ENCODE assay signal across 15 cellular contexts in genomic region chr19:41194157-41194552, GRCh38. TPM values are rescaled to one million over a fixed set of nuclear protein-coding genes. Genes with fewer than 3 reads are reported as not detected.
DNase-seq lines count a peak whose midpoint lies in the region; ATAC-seq, FAIRE-seq and TF ChIP-seq lines count a peak whose summit lies in the region.
"Had no signal": no experiment of that assay in that cellular context is flagged by ENCODE, and none has a peak within 500 bp of the region (broad histone marks: within the 10 kb centered on the region; RNA-seq: fewer than 3 reads in every experiment).

No MANE protein-coding gene starts in this region.

- no peak for TF ChIP-seq CTCF in Calu3 (IDR thresholded peaks at IDR 0.05; ENCODE audit: unreplicated experiment)
- TF ChIP-seq CTCF in Loucy (conservative IDR thresholded peaks at IDR 0.05; ENCODE audit: low read length): no peak
- TF ChIP-seq CTCF in K562 (IDR thresholded peaks at IDR 0.05 in 2 of 3, conservative IDR thresholded peaks at IDR 0.05 in 1 of 3; ENCODE audit: insufficient read depth in 2 of 3, low read depth in 1 of 3, low read length in 3 of 3): no peak
- no peak for TF ChIP-seq CTCF in osteocyte (IDR thresholded peaks at IDR 0.05)

- no peak for TF ChIP-seq EP300 in K562 (IDR thresholded peaks at IDR 0.05; ENCODE audit: low read length)

- in situ Hi-C loops in K562 (cut with MboI): no loop called here

- H3K9ac ChIP-seq in Loucy (ENCODE audit: low read depth, low read length, poor library complexity, severe bottlenecking) (no peak overlapping the region), K562 (ENCODE audit: insufficient read depth in 1 of 2, low read depth in 2 of 2, low read length in 2 of 2) (no peak overlapping the region; a peak in 1 of 4 replicates)

- H3K4me2 ChIP-seq in Loucy (ENCODE audit: low read depth, low read length, poor library complexity, severe bottlenecking) (no peak overlapping the region), K562 (ENCODE audit: insufficient read depth, low read length) (no peak overlapping the region)

- POLR2A ChIA-PET in K562 (lab: Yijun Ruan, JAX): interaction anchor here (0.6 to 0.9 kb wide), 3 partner anchors 22 to 370 kb away, joined by 3 read pairs; no protein-coding TSS in a partner anchor

- 24% methylated on average over 4 of the region's 6 CpGs for WGBS in K562 (ENCODE audit: insufficient coverage, low coverage, missing lambda C conversion rate)

- no peak for FAIRE-seq in K562 (lab: Jason Lieb, UNC)

- intact Hi-C loops in Calu3 (cut with micrococcal nuclease; ENCODE audit: unreplicated experiment) (no loop called here), K562 (cut with micrococcal nuclease) (no loop called here)

- H4K20me1 ChIP-seq in Loucy (ENCODE audit: insufficient read depth, low read length, poor library complexity, severe bottlenecking) (no peaks in the 10 kb centered on the region), K562 (replicated peaks; ENCODE audit: control insufficient read depth, insufficient read depth, low read length) (no peaks in the 10 kb centered on the region)

- BruUV-seq in Calu3 (replicated peaks; lab: Mats Ljungman, UMichigan) (no TSS peak), K562 (replicated peaks; lab: Mats Ljungman, UMichigan) (no TSS peak)

- peaks cover 33% of the 10 kb centered on the region for H3K4me1 Mint-ChIP-seq in Calu3 (ENCODE audit: low read depth, unreplicated experiment)
- H3K4me1 Mint-ChIP-seq in memory B cell: peaks cover 14% of the 10 kb centered on the region
- H3K4me1 Mint-ChIP-seq in osteocyte (ENCODE audit: unreplicated experiment): peaks cover 8% of the 10 kb centered on the region
- H3K4me1 Mint-ChIP-seq in stimulated activated naive CD8-positive, alpha-beta T cell treated with anti-CD3 and anti-CD28 coated beads, Interleukin-15, amount 100 ng/mL, for 72 hours: peaks cover 21% of the 10 kb centered on the region

- no peaks in the 10 kb centered on the region for H3K9me3 ChIP-seq in Loucy (ENCODE audit: insufficient read depth, low read depth, low read length)
- no peaks in the 10 kb centered on the region for H3K9me3 ChIP-seq in K562 (replicated peaks; ENCODE audit: control insufficient read depth, insufficient read depth, low read depth, low read length)

- ATAC-seq in K562: no peak
- ATAC-seq in memory B cell (ENCODE audit: low read depth): no peak
- ATAC-seq in stimulated activated naive CD8-positive, alpha-beta T cell treated with anti-CD3 and anti-CD28 coated beads, Interleukin-15, amount 100 ng/mL, for 72 hours: no peak

- H3K36me3 Mint-ChIP-seq in Calu3 (ENCODE audit: insufficient read depth, unreplicated experiment): peaks cover 7% of the 10 kb centered on the region
- no peaks in the 10 kb centered on the region for H3K36me3 Mint-ChIP-seq in memory B cell
- no peaks in the 10 kb centered on the region for H3K36me3 Mint-ChIP-seq in osteocyte (ENCODE audit: unreplicated experiment)
- H3K36me3 Mint-ChIP-seq: T-cell had no signal

- H3K27ac Mint-ChIP-seq in Calu3 (ENCODE audit: unreplicated experiment) (no peak overlapping the region), memory B cell (peak overlapping the region; percentile 12), osteocyte (ENCODE audit: unreplicated experiment) (no peak overlapping the region)
- no peak overlapping the region for H3K27ac Mint-ChIP-seq in stimulated activated naive CD8-positive, alpha-beta T cell treated with anti-CD3 and anti-CD28 coated beads, Interleukin-15, amount 100 ng/mL, for 72 hours
- H3K27ac Mint-ChIP-seq: stimulated activated naive CD8-positive, alpha-beta T cell treated with anti-CD3 and anti-CD28 coated beads, Interleukin-15, Interleukin-2, amounts not matched to agents 100 ng/mL and 50 ng/mL, for 24 hours; T-cell had no signal

- CTCF ChIA-PET in Calu3 (lab: Charles Lee): interaction anchor here (0.6 to 0.8 kb wide), 3 partner anchors 10 to 1173 kb away, joined by 3 read pairs; no protein-coding TSS in a partner anchor
- CTCF ChIA-PET in K562 (lab: Yijun Ruan, JAX; ENCODE audit: low intra/inter-chr PET ratio): no interaction called here

- H3K36me3 ChIP-seq in Loucy (ENCODE audit: insufficient read depth, low read length) (no peaks in the 10 kb centered on the region), K562 (ENCODE audit: control insufficient read depth, insufficient read depth, low read length) (no peaks in the 10 kb centered on the region)

- H2AFZ ChIP-seq in Loucy (ENCODE audit: low read length) (peak overlapping the region; percentile 15; the same call in 1 of the 2 replicates), K562 (ENCODE audit: low read depth, low read length) (no peak overlapping the region)

- H3K27me3 Mint-ChIP-seq in Calu3 (ENCODE audit: unreplicated experiment) (no peaks in the 10 kb centered on the region), memory B cell (peaks cover 42% of the 10 kb centered on the region), osteocyte (ENCODE audit: unreplicated experiment) (peaks cover 46% of the 10 kb centered on the region)
- peaks cover 47% of the 10 kb centered on the region for H3K27me3 Mint-ChIP-seq in stimulated activated naive CD8-positive, alpha-beta T cell treated with anti-CD3 and anti-CD28 coated beads, Interleukin-15, amount 100 ng/mL, for 72 hours

- no peak overlapping the region for H3K27ac ChIP-seq in K562 (ENCODE audit: extremely low read depth, low read depth, low read length)
- H3K27ac ChIP-seq: C4-2B had no signal

- H3K9me3 Mint-ChIP-seq in Calu3 (ENCODE audit: low read depth, unreplicated experiment) (no peaks in the 10 kb centered on the region), memory B cell (no peaks in the 10 kb centered on the region), osteocyte (ENCODE audit: unreplicated experiment) (no peaks in the 10 kb centered on the region)
- H3K9me3 Mint-ChIP-seq in stimulated activated naive CD8-positive, alpha-beta T cell treated with anti-CD3 and anti-CD28 coated beads, Interleukin-15, amount 100 ng/mL, for 72 hours: no peaks in the 10 kb centered on the region
- H3K9me3 Mint-ChIP-seq: stimulated activated naive CD8-positive, alpha-beta T cell treated with anti-CD3 and anti-CD28 coated beads, Interleukin-15, Interleukin-2, amounts not matched to agents 100 ng/mL and 50 ng/mL, for 24 hours; T-cell had no signal

- H3F3A ChIP-seq in Loucy (ENCODE audit: low read depth): no peaks in the 10 kb centered on the region

- H3K4me3 ChIP-seq in Loucy (ENCODE audit: low read length, poor library complexity, severe bottlenecking): no peak overlapping the region
- no peak overlapping the region for H3K4me3 ChIP-seq in K562

- no peak for TF ChIP-seq RAD21 in K562 (CRISPR knock-in tag; conservative IDR thresholded peaks at IDR 0.05 in 1 of 2, IDR thresholded peaks at IDR 0.05 in 1 of 2)

- peak overlapping the region; percentile 77 for H3K4me3 Mint-ChIP-seq in Calu3 (ENCODE audit: low read depth, unreplicated experiment)
- no peak overlapping the region for H3K4me3 Mint-ChIP-seq in memory B cell
- H3K4me3 Mint-ChIP-seq in osteocyte (ENCODE audit: unreplicated experiment): no peak overlapping the region
- no peak overlapping the region for H3K4me3 Mint-ChIP-seq in stimulated activated naive CD8-positive, alpha-beta T cell treated with anti-CD3 and anti-CD28 coated beads, Interleukin-15, amount 100 ng/mL, for 72 hours
- H3K4me3 Mint-ChIP-seq: stimulated activated naive CD8-positive, alpha-beta T cell treated with anti-CD3 and anti-CD28 coated beads, Interleukin-15, Interleukin-2, amounts not matched to agents 100 ng/mL and 50 ng/mL, for 24 hours had no signal

- no peaks in the 10 kb centered on the region for H3K9me2 ChIP-seq in Loucy (replicated peaks; ENCODE audit: low read depth, low read length)

- no peak for TF ChIP-seq POLR2A in K562 (conservative IDR thresholded peaks at IDR 0.05)

- no peaks in the 10 kb centered on the region for H3K9me1 ChIP-seq in K562 (ENCODE audit: control insufficient read depth, insufficient read depth, low read length)

- no peak for DNase-seq in Calu3
- no peak for DNase-seq in K562 (ENCODE audit: extremely low read depth in 1 of 4, low spot score in 3 of 4)
- DNase-seq in memory B cell (ENCODE audit: low spot score in 2 of 2): no peak
- no peak for DNase-seq in osteocyte (ENCODE audit: extremely low spot score, unreplicated experiment)
- no peak for DNase-seq in NK-92 treated with Interleukin-12 subunit alpha and Interleukin-12 subunit beta, amount 100 ng/mL, for 24 hours (lab: John Stamatoyannopoulos, UW)
- no peak for DNase-seq in stimulated activated naive CD8-positive, alpha-beta T cell treated with anti-CD3 and anti-CD28 coated beads, Interleukin-15, amount 100 ng/mL, for 72 hours
- no peak for DNase-seq in central memory CD4-positive, alpha-beta T cell
- DNase-seq: effector CD4-positive, alpha-beta T cell; NCI-H1694 treated with DMSO at 0.1 percent for 48 hours; stimulated activated CD4-positive, alpha-beta T cell treated with anti-CD3 and anti-CD28 coated beads, Interleukin-2, amount 100 ng/mL, for 48 hours; T-cell had no signal

- H3K79me2 ChIP-seq in Loucy (ENCODE audit: insufficient read depth, low read length) (no peaks in the 10 kb centered on the region), K562 (ENCODE audit: control insufficient read depth, insufficient read depth, low read length) (no peaks in the 10 kb centered on the region)

- peaks cover 11% of the 10 kb centered on the region for H3K4me1 ChIP-seq in Loucy (ENCODE audit: insufficient read depth, low read length, poor library complexity, severe bottlenecking)
- H3K4me1 ChIP-seq in K562 (replicated peaks in 1 of 2; ENCODE audit: control insufficient read depth in 2 of 2, insufficient read depth in 2 of 2, low read length in 2 of 2): peaks cover 5 to 18% of the 10 kb centered on the region in 2 experiments; a peak in 4 of 5 replicates

- peaks cover 17% of the 10 kb centered on the region for H3K27me3 ChIP-seq in Loucy (ENCODE audit: insufficient read depth, low read length, poor library complexity, severe bottlenecking)
- peaks cover 3 to 36% of the 10 kb centered on the region in 2 experiments; a peak in 3 of 5 replicates for H3K27me3 ChIP-seq in K562 (ENCODE audit: control insufficient read depth in 2 of 2, insufficient read depth in 2 of 2, low read length in 2 of 2)

RNA-seq across cellular contexts. Expression of gene CYP2S1, which starts 1.1 kb away (rescaled TPM):
- total RNA-seq in Calu3 (2022) (4.9 and 8.9 TPM in 2 replicates), K562 (2014; rRNA removed) (0.41 and 2.7 TPM in 2 replicates), K562 (2014; rRNA removed; fragmentation: Illumina TruSeq; extraction: Trizol) (0.13 and 0.18 TPM in 2 replicates), K562 (2015; rRNA removed; fragmentation: Illumina TruSeq; extraction: Trizol) (0.07 and 0.15 TPM in 2 replicates), K562 (2021) (1.9 and 2.6 TPM in 2 replicates), osteocyte (not detected in 2 replicates)
- 0.90 and 1.3 TPM in 2 replicates for total RNA-seq in K562 (2011; cell fraction: chromatin; rRNA removed; ENCODE audit: low replicate concordance)
- total RNA-seq in K562 (2011; cell fraction: nucleolus; rRNA removed): 2.0 TPM in 2 replicates
- 1.0 and 1.5 TPM in 2 replicates for total RNA-seq in K562 (2011; cell fraction: nucleoplasm; rRNA removed)
- polyA plus RNA-seq in K562 (2011; rRNA removed) (0.46 and 0.60 TPM in 2 replicates), K562 (2014; fragmentation: Illumina TruSeq; extraction: Trizol) (0.71 and 0.79 TPM in 2 replicates), K562 (2014; fragmentation: Nextera tagmentation; extraction: Ambion mirVana) (under 1 TPM; 0.13 to 0.20 TPM), K562 (2014; rRNA removed) (0.48 and 0.77 TPM in 2 replicates)
- 0.37 and 0.95 TPM in 2 replicates for polyA plus RNA-seq in K562 (2011; cell fraction: cytosol; rRNA removed)
- 0.97 and 4.3 TPM in 2 replicates for polyA plus RNA-seq in K562 (2011; cell fraction: nucleus; rRNA removed)
- polyA plus RNA-seq in K562 (2012): 1.1 and 2.8 TPM in 2 replicates
- 0.33 and 0.42 TPM in 2 replicates for polyA minus RNA-seq in K562 (2011; rRNA and poly(A)+ RNA removed)
- 0.76 and 1.5 TPM in 2 replicates for polyA minus RNA-seq in K562 (2011; cell fraction: cytosol; rRNA and poly(A)+ RNA removed)
- polyA minus RNA-seq in K562 (2011; cell fraction: nucleus; rRNA and poly(A)+ RNA removed): 0.22 and 0.27 TPM in 2 replicates
- total RNA-seq: lung microvascular endothelial cell had no signal

RNA-seq across cellular contexts. Expression of gene AXL, which starts 24.9 kb away (rescaled TPM):
- 107 and 118 TPM in 2 replicates for total RNA-seq in Calu3 (2022)
- total RNA-seq in K562 (2011; cell fraction: chromatin; rRNA removed; ENCODE audit: low replicate concordance): 5.6 and 26.9 TPM in 2 replicates
- 15.1 and 31.7 TPM in 2 replicates for total RNA-seq in K562 (2011; cell fraction: nucleolus; rRNA removed)
- 14.5 and 18.9 TPM in 2 replicates for total RNA-seq in K562 (2011; cell fraction: nucleoplasm; rRNA removed)
- total RNA-seq in K562 (2014; rRNA removed): 1.6 and 2.6 TPM in 2 replicates
- total RNA-seq in K562 (2014; rRNA removed; fragmentation: Illumina TruSeq; extraction: Trizol): 1.2 and 1.4 TPM in 2 replicates
- total RNA-seq in K562 (2015; rRNA removed; fragmentation: Illumina TruSeq; extraction: Trizol): 0.79 and 0.80 TPM in 2 replicates
- 3.0 and 3.4 TPM in 2 replicates for total RNA-seq in K562 (2021)
- 6.0 and 6.6 TPM in 2 replicates for polyA plus RNA-seq in K562 (2011; rRNA removed)
- polyA plus RNA-seq in K562 (2011; cell fraction: cytosol; rRNA removed): 5.2 and 17.6 TPM in 2 replicates
- 3.2 and 12.0 TPM in 2 replicates for polyA plus RNA-seq in K562 (2011; cell fraction: nucleus; rRNA removed)
- 1.4 and 3.0 TPM in 2 replicates for polyA plus RNA-seq in K562 (2012)
- polyA plus RNA-seq in K562 (2014; fragmentation: Illumina TruSeq; extraction: Trizol): 1.6 and 2.0 TPM in 2 replicates
- polyA plus RNA-seq in K562 (2014; fragmentation: Nextera tagmentation; extraction: Ambion mirVana): 1 to 10 TPM; 1.9 to 2.0 TPM
- polyA plus RNA-seq in K562 (2014; rRNA removed): 1.1 and 1.2 TPM in 2 replicates
- polyA minus RNA-seq in K562 (2011; rRNA and poly(A)+ RNA removed): 20.1 and 36.0 TPM in 2 replicates
- polyA minus RNA-seq in K562 (2011; cell fraction: cytosol; rRNA and poly(A)+ RNA removed): 21.2 and 32.5 TPM in 2 replicates
- polyA minus RNA-seq in K562 (2011; cell fraction: nucleus; rRNA and poly(A)+ RNA removed): 4.9 and 8.2 TPM in 2 replicates
- 250 and 265 TPM in 2 replicates for total RNA-seq in osteocyte
